In genomic region chr2:201118957-201119848, GRCh38 we compare ENCODE assay signal across 8 cellular contexts. TPM values are rescaled to one million over a fixed set of nuclear protein-coding genes. Genes with fewer than 3 reads are reported as not detected.
A peak's percentile ranks its signal among the peaks of the same experiment; 100 is the strongest.
DNase-seq lines count a peak whose midpoint lies in the region; ATAC-seq and TF ChIP-seq lines count a peak whose summit lies in the region.

No MANE protein-coding gene starts in this region.

- peak overlapping the region; percentile 94 for H3K27ac Mint-ChIP-seq in T-helper 1 cell treated with Interleukin-12 subunit alpha and Interleukin-12 subunit beta and Interleukin-4 antibody, amounts not matched to agents 30 μg/mL and 1 μg/mL, for 36 hours
- H3K27ac Mint-ChIP-seq in nephron progenitor cell: peak overlapping the region; percentile 13

- H3K4me1 Mint-ChIP-seq in T-helper 1 cell treated with Interleukin-12 subunit alpha and Interleukin-12 subunit beta and Interleukin-4 antibody, amounts not matched to agents 30 μg/mL and 1 μg/mL, for 36 hours (ENCODE audit: low read depth): peaks cover 50% of the 10 kb centered on the region
- H3K4me1 Mint-ChIP-seq in nephron progenitor cell: peaks cover 28% of the 10 kb centered on the region

- peaks cover 51% of the 10 kb centered on the region for H3K36me3 Mint-ChIP-seq in T-helper 1 cell treated with Interleukin-12 subunit alpha and Interleukin-12 subunit beta and Interleukin-4 antibody, amounts not matched to agents 30 μg/mL and 1 μg/mL, for 36 hours (ENCODE audit: low read depth)
- peaks cover 6% of the 10 kb centered on the region for H3K36me3 Mint-ChIP-seq in nephron progenitor cell (ENCODE audit: low read depth)

- ATAC-seq in HG03342 (IDR thresholded peaks at IDR 0.05; ENCODE audit: unreplicated experiment): peak; percentile 1
- no peak for ATAC-seq in GM21390 (IDR thresholded peaks at IDR 0.05; ENCODE audit: unreplicated experiment)
- no peak for ATAC-seq in GM18907 (IDR thresholded peaks at IDR 0.05; ENCODE audit: unreplicated experiment)

- no peaks in the 10 kb centered on the region for H3K9me3 Mint-ChIP-seq in T-helper 1 cell treated with Interleukin-12 subunit alpha and Interleukin-12 subunit beta and Interleukin-4 antibody, amounts not matched to agents 30 μg/mL and 1 μg/mL, for 36 hours
- H3K9me3 Mint-ChIP-seq in nephron progenitor cell: peaks cover 18% of the 10 kb centered on the region

- peak overlapping the region; percentile 83 for H3K4me3 ChIP-seq in epithelial cell of proximal tubule (ENCODE audit: low read depth, low read length)

- no peak for TF ChIP-seq CTCF in epithelial cell of proximal tubule (conservative IDR thresholded peaks at IDR 0.05; ENCODE audit: low read depth, low read length)
- no peak for TF ChIP-seq CTCF in nephron progenitor cell (IDR thresholded peaks at IDR 0.05)

- peak in 2 of 3 experiments; percentile 25 to 37 for DNase-seq in NCI-H1417 (lab: John Stamatoyannopoulos, UW)
- DNase-seq in NCI-H1417 treated with DMSO at 0.1 percent for 48 hours (lab: John Stamatoyannopoulos, UW): no peak
- no peak for DNase-seq in epithelial cell of proximal tubule (ENCODE audit: low read depth)
- no peak for DNase-seq in nephron progenitor cell

- no peaks in the 10 kb centered on the region for H3K27me3 Mint-ChIP-seq in T-helper 1 cell treated with Interleukin-12 subunit alpha and Interleukin-12 subunit beta and Interleukin-4 antibody, amounts not matched to agents 30 μg/mL and 1 μg/mL, for 36 hours (ENCODE audit: low read depth)
- H3K27me3 Mint-ChIP-seq in nephron progenitor cell (ENCODE audit: low read depth, poor library complexity): peaks cover 27% of the 10 kb centered on the region

- peak overlapping the region; percentile 97 for H3K4me3 Mint-ChIP-seq in T-helper 1 cell treated with Interleukin-12 subunit alpha and Interleukin-12 subunit beta and Interleukin-4 antibody, amounts not matched to agents 30 μg/mL and 1 μg/mL, for 36 hours
- peak overlapping the region; percentile 87 for H3K4me3 Mint-ChIP-seq in nephron progenitor cell

RNA-seq across cellular contexts. Expression of gene CFLAR, which starts 3.2 kb away (rescaled TPM):
- 56.2 and 103 TPM in 2 replicates for total RNA-seq in epithelial cell of proximal tubule

RNA-seq across cellular contexts. Expression of gene NDUFB3, which starts 47.4 kb away (rescaled TPM):
- 85.2 and 138 TPM in 2 replicates for total RNA-seq in epithelial cell of proximal tubule

RNA-seq across cellular contexts. Expression of gene HYCC2, which starts 47.7 kb away (rescaled TPM):
- total RNA-seq in epithelial cell of proximal tubule: 2.1 and 4.1 TPM in 2 replicates

Comparison
In these comparisons a context has a peak if more than half of its experiments do, and no peak if none do; other contexts are left out.
1. DNase-seq: peak in NCI-H1417 (2 of 3); none in NCI-H1417 treated with DMSO at 0.1 percent for 48 hours (single experiment), epithelial cell of proximal tubule (single experiment) and nephron progenitor cell (single experiment).